Comparison of ENCODE assay signal across 1 cellular context in the genomic region with DNA sequence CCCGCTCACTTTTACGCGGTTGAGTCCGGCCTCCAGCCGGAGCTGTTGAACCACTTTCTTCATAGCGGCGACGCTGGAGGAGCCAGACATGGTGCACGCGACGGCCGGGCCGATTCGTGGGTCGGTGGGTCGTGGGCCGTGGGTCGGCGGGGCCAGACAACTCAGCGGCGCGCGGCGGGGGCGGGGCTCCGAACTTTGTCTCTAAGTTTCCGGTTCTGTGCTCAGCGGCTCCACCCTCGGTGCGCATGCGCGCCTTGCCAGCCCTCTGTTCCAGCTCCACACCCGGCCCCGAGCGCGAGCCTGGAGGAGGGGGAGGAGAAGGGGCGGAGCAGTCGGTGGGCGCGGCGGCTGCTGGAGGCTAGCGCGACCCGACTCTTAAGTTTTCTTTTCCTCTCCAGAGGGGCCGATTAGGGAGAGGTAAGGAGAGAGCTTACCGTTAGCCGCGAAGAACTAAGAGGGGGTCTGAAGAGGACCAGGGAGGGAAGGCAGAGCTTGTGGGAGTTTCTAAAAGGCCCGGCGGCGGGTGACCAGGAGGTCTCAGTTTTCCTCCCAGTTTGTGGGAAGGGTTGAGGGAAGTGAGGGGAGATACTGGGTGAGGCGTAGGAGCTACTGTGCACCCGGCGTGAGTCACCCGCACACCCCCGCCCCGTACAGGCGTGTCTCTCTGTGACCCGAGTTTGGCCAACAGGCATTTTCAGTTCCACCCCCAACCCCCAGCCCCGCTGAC.
TF ChIP-seq lines count a peak whose summit lies in the region.

A gene (minus strand): TSS at position 580 of the 727 bp plus-strand sequence. CDS start 490 bp downstream, at position 90.
A gene with protein sequence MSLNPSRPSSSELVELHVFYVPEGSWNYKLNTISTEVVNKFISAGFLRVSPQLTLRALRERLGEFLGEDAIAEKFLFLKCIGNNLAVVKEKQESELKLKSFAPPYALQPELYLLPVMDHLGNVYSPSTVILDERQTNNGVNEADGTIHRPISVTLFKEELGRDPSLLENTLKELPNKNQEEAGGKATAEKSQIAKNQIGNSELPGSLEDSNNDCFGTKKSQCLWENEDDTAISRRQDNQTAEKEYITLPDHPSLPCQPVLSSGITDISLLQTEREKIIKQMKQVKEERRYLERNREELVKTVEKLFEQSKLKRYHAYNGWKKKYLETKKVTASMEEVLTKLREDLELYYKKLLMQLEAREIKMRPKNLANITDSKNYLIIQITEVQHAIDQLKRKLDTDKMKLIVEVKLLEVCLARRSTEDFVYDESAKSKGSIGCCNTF (plus strand): TSS at position 385 of the 727 bp plus-strand sequence. CDS start 9,974 bp downstream, outside the sequence.

TF ChIP-seq in GM12878, 131 proteins besides CTCF, POLR2A, EP300 and RAD21 (continued from another document and continues in another):
- TF ChIP-seq, protein P1, sequence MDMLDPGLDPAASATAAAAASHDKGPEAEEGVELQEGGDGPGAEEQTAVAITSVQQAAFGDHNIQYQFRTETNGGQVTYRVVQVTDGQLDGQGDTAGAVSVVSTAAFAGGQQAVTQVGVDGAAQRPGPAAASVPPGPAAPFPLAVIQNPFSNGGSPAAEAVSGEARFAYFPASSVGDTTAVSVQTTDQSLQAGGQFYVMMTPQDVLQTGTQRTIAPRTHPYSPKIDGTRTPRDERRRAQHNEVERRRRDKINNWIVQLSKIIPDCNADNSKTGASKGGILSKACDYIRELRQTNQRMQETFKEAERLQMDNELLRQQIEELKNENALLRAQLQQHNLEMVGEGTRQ (IDR thresholded peaks at IDR 0.05; ENCODE audit: borderline replicate concordance, low read depth, low read length): no peak
- no peak for TF ChIP-seq TBL1XR1 (IDR thresholded peaks at IDR 0.05; ENCODE audit: low read depth, low read length)
- TF ChIP-seq NR2C1 (IDR thresholded peaks at IDR 0.05): peak; percentile 67
- peak; percentile 36; the same call in 1 of the 2 replicates for TF ChIP-seq TCF12 (IDR thresholded peaks at IDR 0.05; ENCODE audit: low read depth, low read length)
- no peak for TF ChIP-seq ZNF622 (IDR thresholded peaks at IDR 0.05)
- 0 out of 2 replicates have a peak, but pooled peaks have one; percentile 26 for TF ChIP-seq TCF3 (IDR thresholded peaks at IDR 0.05; ENCODE audit: borderline replicate concordance, insufficient read depth, low read depth, low read length)
- peak; percentile 35; the same call in 1 of the 2 replicates for TF ChIP-seq CREM (IDR thresholded peaks at IDR 0.05; ENCODE audit: low read depth)
- TF ChIP-seq SMARCA5 (IDR thresholded peaks at IDR 0.05): peak; percentile 60; the same call in 1 of the 2 replicates
- TF ChIP-seq ZSCAN29 (IDR thresholded peaks at IDR 0.05): no peak
- TF ChIP-seq CHD4 (IDR thresholded peaks at IDR 0.05): no peak
- TF ChIP-seq, protein P2, sequence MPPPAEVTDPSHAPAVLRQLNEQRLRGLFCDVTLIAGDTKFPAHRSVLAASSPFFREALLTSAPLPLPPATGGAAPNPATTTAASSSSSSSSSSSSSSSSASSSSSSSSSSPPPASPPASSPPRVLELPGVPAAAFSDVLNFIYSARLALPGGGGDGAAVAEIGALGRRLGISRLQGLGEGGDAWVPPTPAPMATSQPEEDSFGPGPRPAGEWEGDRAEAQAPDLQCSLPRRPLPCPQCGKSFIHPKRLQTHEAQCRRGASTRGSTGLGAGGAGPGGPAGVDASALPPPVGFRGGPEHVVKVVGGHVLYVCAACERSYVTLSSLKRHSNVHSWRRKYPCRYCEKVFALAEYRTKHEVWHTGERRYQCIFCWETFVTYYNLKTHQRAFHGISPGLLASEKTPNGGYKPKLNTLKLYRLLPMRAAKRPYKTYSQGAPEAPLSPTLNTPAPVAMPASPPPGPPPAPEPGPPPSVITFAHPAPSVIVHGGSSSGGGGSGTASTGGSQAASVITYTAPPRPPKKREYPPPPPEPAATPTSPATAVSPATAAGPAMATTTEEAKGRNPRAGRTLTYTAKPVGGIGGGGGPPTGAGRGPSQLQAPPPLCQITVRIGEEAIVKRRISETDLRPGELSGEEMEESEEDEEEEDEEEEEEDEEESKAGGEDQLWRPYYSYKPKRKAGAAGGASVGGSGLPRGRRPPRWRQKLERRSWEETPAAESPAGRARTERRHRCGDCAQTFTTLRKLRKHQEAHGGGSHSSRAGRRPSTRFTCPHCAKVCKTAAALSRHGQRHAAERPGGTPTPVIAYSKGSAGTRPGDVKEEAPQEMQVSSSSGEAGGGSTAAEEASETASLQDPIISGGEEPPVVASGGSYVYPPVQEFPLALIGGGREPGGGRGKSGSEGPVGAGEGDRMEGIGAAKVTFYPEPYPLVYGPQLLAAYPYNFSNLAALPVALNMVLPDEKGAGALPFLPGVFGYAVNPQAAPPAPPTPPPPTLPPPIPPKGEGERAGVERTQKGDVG (CRISPR knock-in tag; IDR thresholded peaks at IDR 0.05): no peak
- TF ChIP-seq STAT3 (IDR thresholded peaks at IDR 0.05; ENCODE audit: low read depth, low read length): no peak
- TF ChIP-seq MYB (IDR thresholded peaks at IDR 0.05; ENCODE audit: borderline replicate concordance, low read depth, low read length): no peak
- TF ChIP-seq, protein P3, sequence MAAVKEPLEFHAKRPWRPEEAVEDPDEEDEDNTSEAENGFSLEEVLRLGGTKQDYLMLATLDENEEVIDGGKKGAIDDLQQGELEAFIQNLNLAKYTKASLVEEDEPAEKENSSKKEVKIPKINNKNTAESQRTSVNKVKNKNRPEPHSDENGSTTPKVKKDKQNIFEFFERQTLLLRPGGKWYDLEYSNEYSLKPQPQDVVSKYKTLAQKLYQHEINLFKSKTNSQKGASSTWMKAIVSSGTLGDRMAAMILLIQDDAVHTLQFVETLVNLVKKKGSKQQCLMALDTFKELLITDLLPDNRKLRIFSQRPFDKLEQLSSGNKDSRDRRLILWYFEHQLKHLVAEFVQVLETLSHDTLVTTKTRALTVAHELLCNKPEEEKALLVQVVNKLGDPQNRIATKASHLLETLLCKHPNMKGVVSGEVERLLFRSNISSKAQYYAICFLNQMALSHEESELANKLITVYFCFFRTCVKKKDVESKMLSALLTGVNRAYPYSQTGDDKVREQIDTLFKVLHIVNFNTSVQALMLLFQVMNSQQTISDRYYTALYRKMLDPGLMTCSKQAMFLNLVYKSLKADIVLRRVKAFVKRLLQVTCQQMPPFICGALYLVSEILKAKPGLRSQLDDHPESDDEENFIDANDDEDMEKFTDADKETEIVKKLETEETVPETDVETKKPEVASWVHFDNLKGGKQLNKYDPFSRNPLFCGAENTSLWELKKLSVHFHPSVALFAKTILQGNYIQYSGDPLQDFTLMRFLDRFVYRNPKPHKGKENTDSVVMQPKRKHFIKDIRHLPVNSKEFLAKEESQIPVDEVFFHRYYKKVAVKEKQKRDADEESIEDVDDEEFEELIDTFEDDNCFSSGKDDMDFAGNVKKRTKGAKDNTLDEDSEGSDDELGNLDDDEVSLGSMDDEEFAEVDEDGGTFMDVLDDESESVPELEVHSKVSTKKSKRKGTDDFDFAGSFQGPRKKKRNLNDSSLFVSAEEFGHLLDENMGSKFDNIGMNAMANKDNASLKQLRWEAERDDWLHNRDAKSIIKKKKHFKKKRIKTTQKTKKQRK (IDR thresholded peaks at IDR 0.05; ENCODE audit: low read depth, low read length): no peak
- TF ChIP-seq KAT2A (conservative IDR thresholded peaks at IDR 0.05; ENCODE audit: control insufficient read depth, low read depth, low read length): no peak
- TF ChIP-seq, protein P4, sequence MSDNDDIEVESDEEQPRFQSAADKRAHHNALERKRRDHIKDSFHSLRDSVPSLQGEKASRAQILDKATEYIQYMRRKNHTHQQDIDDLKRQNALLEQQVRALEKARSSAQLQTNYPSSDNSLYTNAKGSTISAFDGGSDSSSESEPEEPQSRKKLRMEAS (IDR thresholded peaks at IDR 0.05; ENCODE audit: low read depth, low read length): no peak; the same call in 1 of the 2 replicates
- no peak for TF ChIP-seq TCF7 (IDR thresholded peaks at IDR 0.05; ENCODE audit: borderline replicate concordance)
- TF ChIP-seq MTA2 (IDR thresholded peaks at IDR 0.05; ENCODE audit: low read depth): peak; percentile 71
- TF ChIP-seq HCFC1 (IDR thresholded peaks at IDR 0.05; ENCODE audit: low read length): 0 out of 2 replicates have a peak, but pooled peaks have one; percentile 32
- no peak for TF ChIP-seq FOXM1 (IDR thresholded peaks at IDR 0.05; ENCODE audit: low read depth, low read length)
- no peak for TF ChIP-seq SIX5 (IDR thresholded peaks at IDR 0.05; ENCODE audit: low read depth, low read length, severe bottlenecking)
- 0 out of 2 replicates have a peak, but pooled peaks have one; percentile 27 for TF ChIP-seq RBBP5 (conservative IDR thresholded peaks at IDR 0.05)
- TF ChIP-seq, protein P5, sequence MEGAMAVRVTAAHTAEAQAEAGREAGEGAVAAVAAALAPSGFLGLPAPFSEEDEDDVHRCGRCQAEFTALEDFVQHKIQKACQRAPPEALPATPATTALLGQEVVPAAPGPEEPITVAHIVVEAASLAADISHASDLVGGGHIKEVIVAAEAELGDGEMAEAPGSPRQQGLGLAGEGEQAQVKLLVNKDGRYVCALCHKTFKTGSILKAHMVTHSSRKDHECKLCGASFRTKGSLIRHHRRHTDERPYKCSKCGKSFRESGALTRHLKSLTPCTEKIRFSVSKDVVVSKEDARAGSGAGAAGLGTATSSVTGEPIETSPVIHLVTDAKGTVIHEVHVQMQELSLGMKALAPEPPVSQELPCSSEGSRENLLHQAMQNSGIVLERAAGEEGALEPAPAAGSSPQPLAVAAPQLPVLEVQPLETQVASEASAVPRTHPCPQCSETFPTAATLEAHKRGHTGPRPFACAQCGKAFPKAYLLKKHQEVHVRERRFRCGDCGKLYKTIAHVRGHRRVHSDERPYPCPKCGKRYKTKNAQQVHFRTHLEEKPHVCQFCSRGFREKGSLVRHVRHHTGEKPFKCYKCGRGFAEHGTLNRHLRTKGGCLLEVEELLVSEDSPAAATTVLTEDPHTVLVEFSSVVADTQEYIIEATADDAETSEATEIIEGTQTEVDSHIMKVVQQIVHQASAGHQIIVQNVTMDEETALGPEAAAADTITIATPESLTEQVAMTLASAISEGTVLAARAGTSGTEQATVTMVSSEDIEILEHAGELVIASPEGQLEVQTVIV (IDR thresholded peaks at IDR 0.05; ENCODE audit: borderline replicate concordance, partially characterized antibody): no peak
- TF ChIP-seq SMAD5 (IDR thresholded peaks at IDR 0.05; ENCODE audit: low read depth): peak; percentile 78; the same call in 1 of the 2 replicates
- TF ChIP-seq, protein P6, sequence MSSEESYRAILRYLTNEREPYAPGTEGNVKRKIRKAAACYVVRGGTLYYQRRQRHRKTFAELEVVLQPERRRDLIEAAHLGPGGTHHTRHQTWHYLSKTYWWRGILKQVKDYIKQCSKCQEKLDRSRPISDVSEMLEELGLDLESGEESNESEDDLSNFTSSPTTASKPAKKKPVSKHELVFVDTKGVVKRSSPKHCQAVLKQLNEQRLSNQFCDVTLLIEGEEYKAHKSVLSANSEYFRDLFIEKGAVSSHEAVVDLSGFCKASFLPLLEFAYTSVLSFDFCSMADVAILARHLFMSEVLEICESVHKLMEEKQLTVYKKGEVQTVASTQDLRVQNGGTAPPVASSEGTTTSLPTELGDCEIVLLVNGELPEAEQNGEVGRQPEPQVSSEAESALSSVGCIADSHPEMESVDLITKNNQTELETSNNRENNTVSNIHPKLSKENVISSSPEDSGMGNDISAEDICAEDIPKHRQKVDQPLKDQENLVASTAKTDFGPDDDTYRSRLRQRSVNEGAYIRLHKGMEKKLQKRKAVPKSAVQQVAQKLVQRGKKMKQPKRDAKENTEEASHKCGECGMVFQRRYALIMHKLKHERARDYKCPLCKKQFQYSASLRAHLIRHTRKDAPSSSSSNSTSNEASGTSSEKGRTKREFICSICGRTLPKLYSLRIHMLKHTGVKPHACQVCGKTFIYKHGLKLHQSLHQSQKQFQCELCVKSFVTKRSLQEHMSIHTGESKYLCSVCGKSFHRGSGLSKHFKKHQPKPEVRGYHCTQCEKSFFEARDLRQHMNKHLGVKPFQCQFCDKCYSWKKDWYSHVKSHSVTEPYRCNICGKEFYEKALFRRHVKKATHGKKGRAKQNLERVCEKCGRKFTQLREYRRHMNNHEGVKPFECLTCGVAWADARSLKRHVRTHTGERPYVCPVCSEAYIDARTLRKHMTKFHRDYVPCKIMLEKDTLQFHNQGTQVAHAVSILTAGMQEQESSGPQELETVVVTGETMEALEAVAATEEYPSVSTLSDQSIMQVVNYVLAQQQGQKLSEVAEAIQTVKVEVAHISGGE (CRISPR knock-in tag; IDR thresholded peaks at IDR 0.05): no peak
- no peak for TF ChIP-seq LARP7 (IDR thresholded peaks at IDR 0.05)
- TF ChIP-seq KDM1A (IDR thresholded peaks at IDR 0.05; ENCODE audit: borderline replicate concordance): no peak
- TF ChIP-seq, protein P7, sequence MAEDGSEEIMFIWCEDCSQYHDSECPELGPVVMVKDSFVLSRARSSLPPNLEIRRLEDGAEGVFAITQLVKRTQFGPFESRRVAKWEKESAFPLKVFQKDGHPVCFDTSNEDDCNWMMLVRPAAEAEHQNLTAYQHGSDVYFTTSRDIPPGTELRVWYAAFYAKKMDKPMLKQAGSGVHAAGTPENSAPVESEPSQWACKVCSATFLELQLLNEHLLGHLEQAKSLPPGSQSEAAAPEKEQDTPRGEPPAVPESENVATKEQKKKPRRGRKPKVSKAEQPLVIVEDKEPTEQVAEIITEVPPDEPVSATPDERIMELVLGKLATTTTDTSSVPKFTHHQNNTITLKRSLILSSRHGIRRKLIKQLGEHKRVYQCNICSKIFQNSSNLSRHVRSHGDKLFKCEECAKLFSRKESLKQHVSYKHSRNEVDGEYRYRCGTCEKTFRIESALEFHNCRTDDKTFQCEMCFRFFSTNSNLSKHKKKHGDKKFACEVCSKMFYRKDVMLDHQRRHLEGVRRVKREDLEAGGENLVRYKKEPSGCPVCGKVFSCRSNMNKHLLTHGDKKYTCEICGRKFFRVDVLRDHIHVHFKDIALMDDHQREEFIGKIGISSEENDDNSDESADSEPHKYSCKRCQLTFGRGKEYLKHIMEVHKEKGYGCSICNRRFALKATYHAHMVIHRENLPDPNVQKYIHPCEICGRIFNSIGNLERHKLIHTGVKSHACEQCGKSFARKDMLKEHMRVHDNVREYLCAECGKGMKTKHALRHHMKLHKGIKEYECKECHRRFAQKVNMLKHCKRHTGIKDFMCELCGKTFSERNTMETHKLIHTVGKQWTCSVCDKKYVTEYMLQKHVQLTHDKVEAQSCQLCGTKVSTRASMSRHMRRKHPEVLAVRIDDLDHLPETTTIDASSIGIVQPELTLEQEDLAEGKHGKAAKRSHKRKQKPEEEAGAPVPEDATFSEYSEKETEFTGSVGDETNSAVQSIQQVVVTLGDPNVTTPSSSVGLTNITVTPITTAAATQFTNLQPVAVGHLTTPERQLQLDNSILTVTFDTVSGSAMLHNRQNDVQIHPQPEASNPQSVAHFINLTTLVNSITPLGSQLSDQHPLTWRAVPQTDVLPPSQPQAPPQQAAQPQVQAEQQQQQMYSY (CRISPR knock-in tag; IDR thresholded peaks at IDR 0.05): no peak
- TF ChIP-seq MEF2A (IDR thresholded peaks at IDR 0.05; ENCODE audit: insufficient read depth, low read depth, low read length): no peak
- TF ChIP-seq ZNF384 (IDR thresholded peaks at IDR 0.05; ENCODE audit: borderline replicate concordance, low read depth, low read length): no peak
- peak; percentile 56; the same call in 1 of the 2 replicates for TF ChIP-seq CBFB (IDR thresholded peaks at IDR 0.05; ENCODE audit: low read depth)
- TF ChIP-seq, protein P8, sequence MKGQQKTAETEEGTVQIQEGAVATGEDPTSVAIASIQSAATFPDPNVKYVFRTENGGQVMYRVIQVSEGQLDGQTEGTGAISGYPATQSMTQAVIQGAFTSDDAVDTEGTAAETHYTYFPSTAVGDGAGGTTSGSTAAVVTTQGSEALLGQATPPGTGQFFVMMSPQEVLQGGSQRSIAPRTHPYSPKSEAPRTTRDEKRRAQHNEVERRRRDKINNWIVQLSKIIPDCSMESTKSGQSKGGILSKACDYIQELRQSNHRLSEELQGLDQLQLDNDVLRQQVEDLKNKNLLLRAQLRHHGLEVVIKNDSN (IDR thresholded peaks at IDR 0.05; ENCODE audit: borderline replicate concordance, extremely low read length, insufficient read depth, low read depth, low read length): no peak
